ENCODE assay signal across 21 cellular contexts in genomic region chr21:46029201-46029924, GRCh38. TPM values are rescaled to one million over a fixed set of nuclear protein-coding genes. Genes with fewer than 3 reads are reported as not detected.
DNase-seq lines count a peak whose midpoint lies in the region; ATAC-seq and TF ChIP-seq lines count a peak whose summit lies in the region.
"Had no signal": no experiment of that assay in that cellular context is flagged by ENCODE, and none has a peak within 500 bp of the region (broad histone marks: within the 10 kb centered on the region; RNA-seq: fewer than 3 reads in every experiment).

No MANE protein-coding gene starts in this region.

- peak; percentile 24 for ATAC-seq in body of pancreas
- no peak for ATAC-seq in GM18519 (IDR thresholded peaks at IDR 0.05; ENCODE audit: low FRiP score, unreplicated experiment)
- ATAC-seq: activated CD8-positive, alpha-beta memory T cell treated with anti-CD3 and anti-CD28 coated beads, Interleukin-2, amount 10 ng/mL, durations not matched to agents 7 days and 5 days had no signal

- no peak overlapping the region for H3K4me2 ChIP-seq in GM23248 (ENCODE audit: unreplicated experiment)
- H3K4me2 ChIP-seq in hepatocyte = no peak overlapping the region

- no peaks in the 10 kb centered on the region for H3K27me3 ChIP-seq in GM23248 (replicated peaks; ENCODE audit: insufficient read depth)
- H3K27me3 ChIP-seq in body of pancreas = no peaks in the 10 kb centered on the region
- no peaks in the 10 kb centered on the region for H3K27me3 ChIP-seq in hepatocyte
- no peaks in the 10 kb centered on the region for H3K27me3 ChIP-seq in sigmoid colon

- peaks cover 42% of the 10 kb centered on the region for H3K4me1 ChIP-seq in GM23248 (ENCODE audit: insufficient read depth)
- no peaks in the 10 kb centered on the region for H3K4me1 ChIP-seq in body of pancreas
- peaks cover 45% of the 10 kb centered on the region for H3K4me1 ChIP-seq in hepatocyte (ENCODE audit: insufficient read depth)
- H3K4me1 ChIP-seq in sigmoid colon = peaks cover 0 to 60% (median 50%) of the 10 kb centered on the region in 4 donors
- H3K4me1 ChIP-seq: parathyroid adenoma had no signal

- TF ChIP-seq EP300 in sigmoid colon (IDR thresholded peaks at IDR 0.05) = peak in 3 of 4 donors; percentile 70 to 89 (median 84)

- TF ChIP-seq POLR2A in body of pancreas (IDR thresholded peaks at IDR 0.05) = no peak
- no peak for TF ChIP-seq POLR2A in sigmoid colon (IDR thresholded peaks at IDR 0.05)

- intact Hi-C loops in body of pancreas (cut with DNase I) (no loop called here), sigmoid colon (cut with DNase I) (loop anchor here (2.0 kb wide), 2 partner anchors 19 to 27 kb away; no protein-coding TSS in a partner anchor)

- H3K79me2 ChIP-seq in GM23248 (ENCODE audit: insufficient read depth) = no peaks in the 10 kb centered on the region
- H3K79me2 ChIP-seq in hepatocyte = no peaks in the 10 kb centered on the region
- H3K79me2 ChIP-seq: parathyroid adenoma had no signal

- WGBS in GM23248 (ENCODE audit: low coverage in 1 of 2, low lambda C conversion rate in 2 of 2, missing lambda C conversion rate in 2 of 2), 2 experiments = 51 to 57% methylated on average over 5 of the region's 5 CpGs
- 63 to 68% methylated on average over 5 of the region's 5 CpGs for WGBS in body of pancreas, 2 donors
- 54% methylated on average over 5 of the region's 5 CpGs for WGBS in hepatocyte (ENCODE audit: low lambda C conversion rate, missing lambda C conversion rate)
- WGBS in sigmoid colon, 2 donors = 60 to 71% methylated on average over 5 of the region's 5 CpGs

- no peaks in the 10 kb centered on the region for H3K9me2 ChIP-seq in GM23248 (ENCODE audit: insufficient read depth)
- no peaks in the 10 kb centered on the region for H3K9me2 ChIP-seq in hepatocyte (replicated peaks; ENCODE audit: insufficient read depth)

- no peaks in the 10 kb centered on the region for H4K20me1 ChIP-seq in GM23248 (ENCODE audit: insufficient read depth)
- no peaks in the 10 kb centered on the region for H4K20me1 ChIP-seq in hepatocyte (ENCODE audit: insufficient read depth, poor library complexity, severe bottlenecking)

- CTCF ChIA-PET in RWPE1 (lab: Yijun Ruan, JAX) = no interaction called here

- no peak for TF ChIP-seq CTCF in body of pancreas (IDR thresholded peaks at IDR 0.05)
- TF ChIP-seq CTCF in hepatocyte (IDR thresholded peaks at IDR 0.05; ENCODE audit: poor library complexity) = no peak
- TF ChIP-seq CTCF in sigmoid colon (IDR thresholded peaks at IDR 0.05) = no peak
- no peak for TF ChIP-seq CTCF in RWPE1 (conservative IDR thresholded peaks at IDR 0.05; ENCODE audit: low read depth)

- in situ Hi-C loops in GM23248 (cut with MboI) = no loop called here

- H3K36me3 ChIP-seq in GM23248 (ENCODE audit: low read depth) = no peaks in the 10 kb centered on the region
- H3K36me3 ChIP-seq in body of pancreas (replicated peaks in 1 of 2; ENCODE audit: insufficient read depth in 1 of 2, low read depth in 2 of 2) = no peaks in the 10 kb centered on the region
- H3K36me3 ChIP-seq in hepatocyte (replicated peaks; ENCODE audit: insufficient read depth, low read depth) = no peaks in the 10 kb centered on the region
- H3K36me3 ChIP-seq in sigmoid colon = no peaks in the 10 kb centered on the region
- H3K36me3 ChIP-seq: WERI-Rb-1 had no signal

- H3F3A ChIP-seq in GM23248 (ENCODE audit: insufficient read depth) = peaks cover 48% of the 10 kb centered on the region

- no peak overlapping the region for H2AFZ ChIP-seq in GM23248
- H2AFZ ChIP-seq in hepatocyte = no peak overlapping the region
- H2AFZ ChIP-seq: parathyroid adenoma had no signal

- peak overlapping the region; percentile 84 for H3K27ac ChIP-seq in GM23248
- peak overlapping the region in 1 of 4 donors; percentile 23 for H3K27ac ChIP-seq in body of pancreas
- H3K27ac ChIP-seq in hepatocyte = peak overlapping the region; percentile 78
- H3K27ac ChIP-seq in sigmoid colon = peak overlapping the region; percentile 86 to 96 (median 90)
- no peak overlapping the region for H3K27ac ChIP-seq in RWPE1
- H3K27ac ChIP-seq: parathyroid adenoma, WERI-Rb-1 had no signal

- H3K9me3 ChIP-seq in GM23248 (ENCODE audit: low read depth) (no peaks in the 10 kb centered on the region), body of pancreas (peaks cover 0 to 10% (median 0%) of the 10 kb centered on the region in 3 donors), hepatocyte (ENCODE audit: low read depth) (no peaks in the 10 kb centered on the region), sigmoid colon (no peaks in the 10 kb centered on the region)

- peak; percentile 26 for DNase-seq in GM23248
- DNase-seq in body of pancreas = no peak
- peak; percentile 32 for DNase-seq in hepatocyte (ENCODE audit: low spot score)
- peak; percentile 75 for DNase-seq in sigmoid colon
- no peak for DNase-seq in A172 (ENCODE audit: low spot score)
- no peak for DNase-seq in RWPE1 (ENCODE audit: low spot score)
- DNase-seq in NCI-H774 (lab: John Stamatoyannopoulos, UW) = no peak
- DNase-seq: activated CD8-positive, alpha-beta memory T cell treated with anti-CD3 and anti-CD28 coated beads, Interleukin-2, amount 10 ng/mL, durations not matched to agents 7 days and 5 days; activated gamma-delta T cell; COR-L47; effector CD8-positive, alpha-beta T cell; foreskin melanocyte; immature natural killer cell; midbrain; NCI-H1436 treated with DMSO at 0.1 percent for 48 hours; NCI-H510A; substantia nigra; WERI-Rb-1 had no signal

- H3K9ac ChIP-seq in GM23248 = no peak overlapping the region
- H3K9ac ChIP-seq: parathyroid adenoma had no signal

- H3K4me3 ChIP-seq in GM23248 (no peak overlapping the region), body of pancreas (no peak overlapping the region), hepatocyte (no peak overlapping the region), sigmoid colon (no peak overlapping the region)

- POLR2A ChIA-PET in RWPE1 (lab: Yijun Ruan, JAX; ENCODE audit: low non-redundant PET) = no interaction called here

RNA-seq across cellular contexts. Expression of gene COL6A1, which starts 47.8 kb away (rescaled TPM):
- 1,783 and 1,897 TPM in 2 replicates for total RNA-seq in GM23248 (2014; rRNA removed; shearing (Covaris generic))
- polyA plus RNA-seq in GM23248 (2016; fragmentation: Nextera tagmentation; extraction: Ambion mirVana) (685 and 707 TPM in 2 replicates), hepatocyte (592 and 616 TPM in 2 replicates), sigmoid colon (100 to 1,000 TPM in 1 of 3 donors, 10 to 100 TPM in 2; 14.3 to 131 (median 28.2) TPM)
- total RNA-seq in body of pancreas (100 to 1,000 TPM; 112 to 314 TPM), hepatocyte (193 and 296 TPM in 2 replicates), sigmoid colon (1,000 to 10,000 TPM in 2 of 4 donors, 100 to 1,000 TPM in 2; 622 to 1,755 (median 1,184) TPM)
- total RNA-seq in A172 (2014; rRNA removed; shearing (Covaris generic)) = 329 and 393 TPM in 2 replicates
- total RNA-seq: OCI-LY7 had no signal

Comparison
In these comparisons a context has a peak if more than half of its experiments do, and no peak if none do; other contexts are left out.
1. DNase-seq: peak in GM23248 (single experiment), hepatocyte (single experiment) and sigmoid colon (single experiment); none in body of pancreas (0 of 4), A172 (single experiment), RWPE1 (single experiment) and NCI-H774 (single experiment).